In the genomic region with DNA sequence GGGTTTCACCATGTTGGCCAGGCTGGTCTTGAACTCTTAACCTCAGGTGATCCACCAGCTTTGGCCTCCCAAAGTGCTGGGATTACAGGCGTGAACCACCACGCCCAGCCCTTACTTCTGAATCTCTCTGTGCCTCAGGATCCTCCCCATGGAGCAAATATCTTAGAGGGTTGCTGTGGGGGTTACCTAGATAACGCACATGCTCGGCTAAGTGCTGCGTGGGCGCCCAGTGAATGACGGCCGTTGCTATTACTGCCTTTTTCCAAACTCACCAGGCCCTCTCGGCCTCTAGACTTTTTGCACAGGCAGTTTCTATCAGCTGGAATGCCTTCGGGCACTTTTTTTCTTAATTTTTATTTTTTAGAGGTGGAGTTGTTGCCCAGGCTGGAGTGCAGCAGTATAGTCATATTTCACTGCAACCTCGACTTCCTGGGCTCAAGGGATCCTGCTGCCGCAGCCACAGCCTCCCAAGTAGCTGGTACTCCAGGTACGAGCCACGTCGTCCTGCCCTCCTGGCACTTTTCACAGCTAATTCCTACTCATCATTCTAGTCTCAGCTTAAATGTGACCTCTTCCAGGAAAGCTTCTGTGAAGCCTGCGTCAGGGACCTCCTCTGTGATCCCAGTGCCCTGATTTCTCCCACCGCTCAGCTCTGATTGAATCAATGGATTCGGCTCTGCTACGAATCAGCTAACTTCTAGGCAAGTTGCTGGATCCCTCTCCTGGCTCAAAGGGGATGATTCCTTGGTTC, we compare ENCODE assay signal across 22 cellular contexts. TPM values are rescaled to one million over a fixed set of nuclear protein-coding genes. Genes with fewer than 3 reads are reported as not detected.
DNase-seq lines count a peak whose midpoint lies in the region; ATAC-seq and TF ChIP-seq lines count a peak whose summit lies in the region.
"Had no signal": no experiment of that assay in that cellular context is flagged by ENCODE, and none has a peak within 500 bp of the region (broad histone marks: within the 10 kb centered on the region; RNA-seq: fewer than 3 reads in every experiment).

No MANE protein-coding gene starts in this region.

- no peaks in the 10 kb centered on the region for H3K79me2 ChIP-seq in SK-N-SH (ENCODE audit: insufficient read depth)

- peaks cover 53% of the 10 kb centered on the region for H3K4me1 Mint-ChIP-seq in stimulated activated memory B cell treated with anti-CD40 and anti-IgM and Interleukin-4, amounts not matched to agents 10 μg/mL and 1 μg/mL and 100 μg/mL, for 72 hours

- H3K36me3 ChIP-seq in SK-N-SH (replicated peaks in 1 of 2; ENCODE audit: control insufficient read depth in 1 of 2, insufficient read depth in 2 of 2, low read length in 1 of 2) (peaks cover 5 to 7% of the 10 kb centered on the region in 2 experiments), HUES64 (ENCODE audit: insufficient read depth, low read length) (no peaks in the 10 kb centered on the region)
- H3K36me3 ChIP-seq: MG63 had no signal

- WGBS in SK-N-SH (ENCODE audit: low lambda C conversion rate): 95% methylated on average over 17 of the region's 19 CpGs
- 88% methylated on average over 19 of the region's 19 CpGs for WGBS in HUES64

- H3K9ac ChIP-seq in SK-N-SH: no peak overlapping the region
- peak overlapping the region; percentile 31; the same call in 1 of the 2 replicates for H3K9ac ChIP-seq in HUES64 (ENCODE audit: low read depth, low read length)

- H3K4me3 ChIP-seq in SK-N-SH (ENCODE audit: low read depth in 2 of 2, low read length in 1 of 2): no peak overlapping the region
- peak overlapping the region; percentile 61 for H3K4me3 ChIP-seq in HUES64 (ENCODE audit: low read length)
- H3K4me3 ChIP-seq in iPS-11a (ENCODE audit: low read depth, low read length): peak overlapping the region; percentile 60
- H3K4me3 ChIP-seq: MG63 had no signal

- no peak overlapping the region for H3K4me2 ChIP-seq in SK-N-SH

- H3K4me1 ChIP-seq in SK-N-SH (ENCODE audit: control insufficient read depth in 1 of 2, insufficient read depth in 2 of 2, low read depth in 1 of 2, low read length in 1 of 2) (peaks cover 10 to 18% of the 10 kb centered on the region in 2 experiments; a peak in 3 of 4 replicates), HUES64 (ENCODE audit: insufficient read depth, low read length) (peaks cover 22% of the 10 kb centered on the region)
- H3K4me1 ChIP-seq: foreskin keratinocyte had no signal

- no peaks in the 10 kb centered on the region for H3K9me3 ChIP-seq in SK-N-SH
- no peaks in the 10 kb centered on the region for H3K9me3 ChIP-seq in HUES64 (ENCODE audit: insufficient read depth, low read depth, low read length)
- H3K9me3 ChIP-seq: MG63 had no signal

- CTCF ChIA-PET in SK-N-SH (lab: Yijun Ruan, JAX): interaction anchor here (0.7 to 23.0 kb wide), 7 partner anchors 8 to 106 kb away, joined by 3 to 426 read pairs (median 3); no protein-coding TSS in a partner anchor

- no peak overlapping the region for H3K27ac Mint-ChIP-seq in stimulated activated memory B cell treated with anti-CD40 and anti-IgM and Interleukin-4, amounts not matched to agents 10 μg/mL and 1 μg/mL and 100 μg/mL, for 72 hours
- H3K27ac Mint-ChIP-seq: activated CD4-positive, alpha-beta memory T cell treated with anti-CD3 and anti-CD28 coated beads for 36 hours; activated naive CD8-positive, alpha-beta T cell treated with anti-CD3 and anti-CD28 coated beads, Interleukin-2, amount 10 ng/mL, durations not matched to agents 7 days and 5 days; activated T-cell treated with anti-CD3 and anti-CD28 coated beads, Interleukin-2, amount 50 U/mL, for 24 hours; brain; dendritic cell treated with granulocyte-macrophage colony-stimulating factor and Interleukin-4, amounts not matched to agents 40 ng/mL and 50 ng/mL, for 4 days had no signal

- no peaks in the 10 kb centered on the region for H3K9me2 ChIP-seq in SK-N-SH

- no peaks in the 10 kb centered on the region for H3F3A ChIP-seq in SK-N-SH (replicated peaks; ENCODE audit: insufficient read depth)

- H4K20me1 ChIP-seq in SK-N-SH (ENCODE audit: insufficient read depth): no peaks in the 10 kb centered on the region

- peak; percentile 14 for DNase-seq in SK-N-SH
- DNase-seq in posterior vena cava (ENCODE audit: low spot score): peak; percentile 57
- no peak for DNase-seq in NCI-H187 (lab: John Stamatoyannopoulos, UW)
- DNase-seq: activated naive CD8-positive, alpha-beta T cell treated with anti-CD3 and anti-CD28 coated beads, Interleukin-2, amount 10 ng/mL, durations not matched to agents 7 days and 5 days; activated T-cell treated with anti-CD3 and anti-CD28 coated beads, Interleukin-2, amount 50 U/mL, for 24 hours; foreskin keratinocyte; GF-D8; MG63; NCI-H1694 treated with DMSO at 0.1 percent for 48 hours; RPMI8226; stimulated activated CD4-positive, alpha-beta T cell treated with anti-CD3 and anti-CD28 coated beads, Interleukin-4, amount 100 ng/mL, for 1 hour had no signal

- H3K27ac ChIP-seq in SK-N-SH (ENCODE audit: low read depth in 2 of 2, low read length in 1 of 2) (no peak overlapping the region), HUES64 (ENCODE audit: low read depth, low read length) (0 out of 2 replicates have a peak overlapping the region, but pooled peaks have one; percentile 4)
- H3K27ac ChIP-seq: 22Rv1, foreskin keratinocyte had no signal

- no peak for ATAC-seq in SK-N-SH treated with all-trans-retinoic acid at 6 μM for 48 hours
- ATAC-seq in stimulated activated memory B cell treated with anti-CD40 and anti-IgM and Interleukin-4, amounts not matched to agents 10 μg/mL and 1 μg/mL and 100 μg/mL, for 72 hours: no peak
- no peak for ATAC-seq in HG02571 (IDR thresholded peaks at IDR 0.05; ENCODE audit: unreplicated experiment)
- ATAC-seq: foreskin keratinocyte had no signal

- no peak overlapping the region for H2AFZ ChIP-seq in SK-N-SH (ENCODE audit: low read depth)

- H3K27me3 ChIP-seq in SK-N-SH (ENCODE audit: insufficient read depth): no peaks in the 10 kb centered on the region
- peaks cover 8% of the 10 kb centered on the region for H3K27me3 ChIP-seq in HUES64 (ENCODE audit: insufficient read depth, low read length)
- H3K27me3 ChIP-seq: foreskin keratinocyte, MG63 had no signal

- POLR2A ChIA-PET in SK-N-SH (lab: Yijun Ruan, JAX): interaction anchor here (0.6 kb wide), 1 partner anchor 55 kb away, joined by 3 read pairs; no protein-coding TSS in a partner anchor

- no peaks in the 10 kb centered on the region for H3K27me3 Mint-ChIP-seq in stimulated activated memory B cell treated with anti-CD40 and anti-IgM and Interleukin-4, amounts not matched to agents 10 μg/mL and 1 μg/mL and 100 μg/mL, for 72 hours
- H3K27me3 Mint-ChIP-seq: activated CD4-positive, alpha-beta memory T cell treated with anti-CD3 and anti-CD28 coated beads for 36 hours; activated naive CD8-positive, alpha-beta T cell treated with anti-CD3 and anti-CD28 coated beads, Interleukin-2, amount 10 ng/mL, durations not matched to agents 7 days and 5 days; activated T-cell treated with anti-CD3 and anti-CD28 coated beads, Interleukin-2, amount 50 U/mL, for 24 hours had no signal

- H3K4me3 Mint-ChIP-seq in stimulated activated memory B cell treated with anti-CD40 and anti-IgM and Interleukin-4, amounts not matched to agents 10 μg/mL and 1 μg/mL and 100 μg/mL, for 72 hours: no peak overlapping the region
- H3K4me3 Mint-ChIP-seq: activated CD4-positive, alpha-beta memory T cell treated with anti-CD3 and anti-CD28 coated beads for 36 hours; activated naive CD8-positive, alpha-beta T cell treated with anti-CD3 and anti-CD28 coated beads, Interleukin-2, amount 10 ng/mL, durations not matched to agents 7 days and 5 days; activated T-cell treated with anti-CD3 and anti-CD28 coated beads, Interleukin-2, amount 50 U/mL, for 24 hours; brain; dendritic cell treated with granulocyte-macrophage colony-stimulating factor and Interleukin-4, amounts not matched to agents 40 ng/mL and 50 ng/mL, for 4 days had no signal

- H3K36me3 Mint-ChIP-seq in stimulated activated memory B cell treated with anti-CD40 and anti-IgM and Interleukin-4, amounts not matched to agents 10 μg/mL and 1 μg/mL and 100 μg/mL, for 72 hours: peaks cover 15% of the 10 kb centered on the region
- H3K36me3 Mint-ChIP-seq: brain had no signal

- intact Hi-C loops in posterior vena cava (cut with DNase I): no loop called here

- TF ChIP-seq EP300 in SK-N-SH (IDR thresholded peaks at IDR 0.05; ENCODE audit: borderline replicate concordance in 1 of 2, low read depth in 1 of 2, low read length in 1 of 2): no peak

- no peak for TF ChIP-seq CTCF in SK-N-SH (IDR thresholded peaks at IDR 0.05)

- TF ChIP-seq RAD21 in SK-N-SH (IDR thresholded peaks at IDR 0.05; ENCODE audit: low read length): no peak

- no peaks in the 10 kb centered on the region for H3K9me3 Mint-ChIP-seq in stimulated activated memory B cell treated with anti-CD40 and anti-IgM and Interleukin-4, amounts not matched to agents 10 μg/mL and 1 μg/mL and 100 μg/mL, for 72 hours
- H3K9me3 Mint-ChIP-seq: activated CD4-positive, alpha-beta memory T cell treated with anti-CD3 and anti-CD28 coated beads for 36 hours; activated naive CD8-positive, alpha-beta T cell treated with anti-CD3 and anti-CD28 coated beads, Interleukin-2, amount 10 ng/mL, durations not matched to agents 7 days and 5 days; activated T-cell treated with anti-CD3 and anti-CD28 coated beads, Interleukin-2, amount 50 U/mL, for 24 hours; dendritic cell treated with granulocyte-macrophage colony-stimulating factor and Interleukin-4, amounts not matched to agents 40 ng/mL and 50 ng/mL, for 4 days had no signal

TF ChIP-seq in SK-N-SH, 30 proteins besides CTCF, POLR2A, EP300 and RAD21 (continues in another document):
- TF ChIP-seq NRF1 (IDR thresholded peaks at IDR 0.05; ENCODE audit: low read depth, low read length): no peak

TF ChIP-seq in SK-N-SH treated with all-trans-retinoic acid at 6 μM for 48 hours, 23 proteins besides CTCF, POLR2A, EP300 and RAD21 (continues in another document):
- TF ChIP-seq TOX (CRISPR knock-in tag; IDR thresholded peaks at IDR 0.05; ENCODE audit: borderline replicate concordance) (no peak), BACH2 (CRISPR knock-in tag; IDR thresholded peaks at IDR 0.05; ENCODE audit: borderline replicate concordance) (no peak), PPARA (CRISPR knock-in tag; IDR thresholded peaks at IDR 0.05; ENCODE audit: borderline replicate concordance) (no peak)

RNA-seq across cellular contexts. Expression of a gene that starts 8.6 kb away (rescaled TPM):
- polyA plus RNA-seq in SK-N-SH (2012; rRNA removed): 17.5 and 26.2 TPM in 2 replicates
- 13.1 and 17.1 TPM in 2 replicates for polyA plus RNA-seq in SK-N-SH (2012; cell fraction: cytosol; rRNA removed)
- 20.7 and 31.8 TPM in 2 replicates for polyA plus RNA-seq in SK-N-SH (2012; cell fraction: nucleus; rRNA removed)
- polyA plus RNA-seq in HUES64 (2013, experiment 1 of 2): 6.1 TPM
- polyA plus RNA-seq in HUES64 (2013, experiment 2 of 2): 4.8 TPM
- 10 to 100 TPM; 16.9 to 18.3 TPM for total RNA-seq in posterior vena cava

RNA-seq across cellular contexts. Expression of a gene that starts 14.7 kb away (rescaled TPM):
- 0.02 and 0.03 TPM in 2 replicates for polyA plus RNA-seq in SK-N-SH (2012; rRNA removed)
- under 0.01 TPM in 2 replicates for polyA plus RNA-seq in SK-N-SH (2012; cell fraction: cytosol; rRNA removed)
- 0.04 and 0.05 TPM in 2 replicates for polyA plus RNA-seq in SK-N-SH (2012; cell fraction: nucleus; rRNA removed)
- 6.3 TPM for polyA plus RNA-seq in HUES64 (2013, experiment 1 of 2)
- 4.1 TPM for polyA plus RNA-seq in HUES64 (2013, experiment 2 of 2)
- total RNA-seq in posterior vena cava: under 1 TPM; 0.05 to 0.32 TPM
- total RNA-seq: foreskin keratinocyte, myocyte had no signal
- polyA plus RNA-seq: BJ had no signal

RNA-seq across cellular contexts. Expression of a gene that starts 41.5 kb away (rescaled TPM):
- 28.4 and 36.9 TPM in 2 replicates for polyA plus RNA-seq in SK-N-SH (2012; rRNA removed)
- 15.8 and 25.8 TPM in 2 replicates for polyA plus RNA-seq in SK-N-SH (2012; cell fraction: cytosol; rRNA removed)
- 45.1 and 47.5 TPM in 2 replicates for polyA plus RNA-seq in SK-N-SH (2012; cell fraction: nucleus; rRNA removed)
- 18.2 TPM for polyA plus RNA-seq in HUES64 (2013, experiment 1 of 2)
- polyA plus RNA-seq in HUES64 (2013, experiment 2 of 2): 21.0 TPM
- 10 to 100 TPM; 29.2 to 31.1 TPM for total RNA-seq in posterior vena cava

Comparison
In these comparisons a context has a peak if more than half of its experiments do, and no peak if none do; other contexts are left out.
1. DNase-seq: peak in SK-N-SH (single experiment) and posterior vena cava (single experiment); none in NCI-H187 (0 of 2).
2. H3K4me3 ChIP-seq: peak in HUES64 (single experiment) and iPS-11a (single experiment); none in SK-N-SH (0 of 2).